1 cellular context compared by ENCODE assay signal in the genomic region with DNA sequence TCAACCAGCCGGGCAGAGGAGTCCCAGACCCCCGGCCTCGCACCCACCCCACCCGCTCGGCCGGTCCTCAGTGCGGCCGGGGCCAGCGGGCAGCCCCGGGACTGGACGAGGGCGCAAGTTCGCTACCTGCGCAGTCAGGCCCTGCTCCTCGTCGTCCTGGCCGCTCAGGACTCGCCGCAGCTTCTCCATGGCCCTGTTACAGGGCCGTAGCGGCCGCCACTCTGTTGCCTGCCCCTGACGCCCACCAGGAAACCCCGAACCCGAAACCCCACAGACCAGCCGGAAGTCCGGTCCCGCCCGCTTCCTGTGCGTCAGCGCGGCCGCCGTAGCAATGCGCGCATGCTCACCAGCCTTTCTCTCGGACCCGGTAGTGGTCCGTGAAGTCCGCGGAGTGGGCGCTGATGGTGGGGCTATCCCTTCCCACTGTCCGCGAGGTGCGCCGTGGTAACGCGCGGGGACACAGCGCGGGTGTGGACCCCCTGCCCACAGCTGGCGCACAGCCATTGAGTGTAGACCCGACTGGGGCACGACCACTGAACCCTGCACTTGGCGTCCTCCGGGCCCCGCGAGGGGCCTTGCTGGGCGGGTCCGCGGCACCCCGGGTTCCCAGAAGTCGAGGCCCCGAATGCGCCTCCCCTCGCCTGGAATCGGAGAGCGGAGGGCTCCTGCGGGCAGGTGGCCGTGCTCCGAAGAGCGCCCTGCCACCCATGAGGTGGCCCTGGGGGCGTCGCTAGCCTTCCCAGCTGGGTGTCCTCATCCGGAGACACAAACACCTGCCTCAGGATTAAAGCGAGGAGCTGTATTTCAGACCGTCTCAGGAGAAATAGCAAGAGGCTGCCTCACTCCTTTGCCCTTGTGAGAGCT.
TF ChIP-seq lines count a peak whose summit lies in the region.

SFT2D1 (minus strand) TSS at position 253 of the 864 bp plus-strand sequence; CDS start at position 189, 64 bp downstream.

TF ChIP-seq in WTC11, 78 proteins besides CTCF, POLR2A, EP300 and RAD21 (continued from another document and continues in another):
- TF ChIP-seq E2F4 (CRISPR knock-in tag; IDR thresholded peaks at IDR 0.05; ENCODE audit: borderline replicate concordance, low read depth): peak; percentile 32; the same call in 1 of the 2 replicates
- TF ChIP-seq, protein P1, sequence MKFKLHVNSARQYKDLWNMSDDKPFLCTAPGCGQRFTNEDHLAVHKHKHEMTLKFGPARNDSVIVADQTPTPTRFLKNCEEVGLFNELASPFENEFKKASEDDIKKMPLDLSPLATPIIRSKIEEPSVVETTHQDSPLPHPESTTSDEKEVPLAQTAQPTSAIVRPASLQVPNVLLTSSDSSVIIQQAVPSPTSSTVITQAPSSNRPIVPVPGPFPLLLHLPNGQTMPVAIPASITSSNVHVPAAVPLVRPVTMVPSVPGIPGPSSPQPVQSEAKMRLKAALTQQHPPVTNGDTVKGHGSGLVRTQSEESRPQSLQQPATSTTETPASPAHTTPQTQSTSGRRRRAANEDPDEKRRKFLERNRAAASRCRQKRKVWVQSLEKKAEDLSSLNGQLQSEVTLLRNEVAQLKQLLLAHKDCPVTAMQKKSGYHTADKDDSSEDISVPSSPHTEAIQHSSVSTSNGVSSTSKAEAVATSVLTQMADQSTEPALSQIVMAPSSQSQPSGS (CRISPR knock-in tag; IDR thresholded peaks at IDR 0.05; ENCODE audit: borderline replicate concordance, low read depth): no peak
- TF ChIP-seq AR (CRISPR knock-in tag; IDR thresholded peaks at IDR 0.05): no peak
- no peak for TF ChIP-seq ERG (CRISPR knock-in tag; IDR thresholded peaks at IDR 0.05)
- TF ChIP-seq SMAD3 (CRISPR knock-in tag; IDR thresholded peaks at IDR 0.05; ENCODE audit: borderline replicate concordance): peak; percentile 36; the same call in 1 of the 2 replicates
- no peak for TF ChIP-seq TCF7 (CRISPR knock-in tag; IDR thresholded peaks at IDR 0.05; ENCODE audit: low read depth)
- TF ChIP-seq E2F1 (CRISPR knock-in tag; IDR thresholded peaks at IDR 0.05): no peak
- no peak for TF ChIP-seq HMGXB4 (CRISPR knock-in tag; IDR thresholded peaks at IDR 0.05)
- peak; percentile 80; the same call in 1 of the 2 replicates for TF ChIP-seq RELA (CRISPR knock-in tag; IDR thresholded peaks at IDR 0.05; ENCODE audit: borderline replicate concordance)
- TF ChIP-seq IRF2 (CRISPR knock-in tag; IDR thresholded peaks at IDR 0.05; ENCODE audit: borderline replicate concordance, low read depth): no peak
- peak; percentile 94 for TF ChIP-seq ZNF121 (CRISPR knock-in tag; IDR thresholded peaks at IDR 0.05)
- TF ChIP-seq MXD4 (CRISPR knock-in tag; IDR thresholded peaks at IDR 0.05; ENCODE audit: borderline replicate concordance): no peak
- TF ChIP-seq, protein P2, sequence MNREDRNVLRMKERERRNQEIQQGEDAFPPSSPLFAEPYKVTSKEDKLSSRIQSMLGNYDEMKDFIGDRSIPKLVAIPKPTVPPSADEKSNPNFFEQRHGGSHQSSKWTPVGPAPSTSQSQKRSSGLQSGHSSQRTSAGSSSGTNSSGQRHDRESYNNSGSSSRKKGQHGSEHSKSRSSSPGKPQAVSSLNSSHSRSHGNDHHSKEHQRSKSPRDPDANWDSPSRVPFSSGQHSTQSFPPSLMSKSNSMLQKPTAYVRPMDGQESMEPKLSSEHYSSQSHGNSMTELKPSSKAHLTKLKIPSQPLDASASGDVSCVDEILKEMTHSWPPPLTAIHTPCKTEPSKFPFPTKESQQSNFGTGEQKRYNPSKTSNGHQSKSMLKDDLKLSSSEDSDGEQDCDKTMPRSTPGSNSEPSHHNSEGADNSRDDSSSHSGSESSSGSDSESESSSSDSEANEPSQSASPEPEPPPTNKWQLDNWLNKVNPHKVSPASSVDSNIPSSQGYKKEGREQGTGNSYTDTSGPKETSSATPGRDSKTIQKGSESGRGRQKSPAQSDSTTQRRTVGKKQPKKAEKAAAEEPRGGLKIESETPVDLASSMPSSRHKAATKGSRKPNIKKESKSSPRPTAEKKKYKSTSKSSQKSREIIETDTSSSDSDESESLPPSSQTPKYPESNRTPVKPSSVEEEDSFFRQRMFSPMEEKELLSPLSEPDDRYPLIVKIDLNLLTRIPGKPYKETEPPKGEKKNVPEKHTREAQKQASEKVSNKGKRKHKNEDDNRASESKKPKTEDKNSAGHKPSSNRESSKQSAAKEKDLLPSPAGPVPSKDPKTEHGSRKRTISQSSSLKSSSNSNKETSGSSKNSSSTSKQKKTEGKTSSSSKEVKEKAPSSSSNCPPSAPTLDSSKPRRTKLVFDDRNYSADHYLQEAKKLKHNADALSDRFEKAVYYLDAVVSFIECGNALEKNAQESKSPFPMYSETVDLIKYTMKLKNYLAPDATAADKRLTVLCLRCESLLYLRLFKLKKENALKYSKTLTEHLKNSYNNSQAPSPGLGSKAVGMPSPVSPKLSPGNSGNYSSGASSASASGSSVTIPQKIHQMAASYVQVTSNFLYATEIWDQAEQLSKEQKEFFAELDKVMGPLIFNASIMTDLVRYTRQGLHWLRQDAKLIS (CRISPR knock-in tag; IDR thresholded peaks at IDR 0.05; ENCODE audit: borderline replicate concordance): no peak
- TF ChIP-seq, protein P3, sequence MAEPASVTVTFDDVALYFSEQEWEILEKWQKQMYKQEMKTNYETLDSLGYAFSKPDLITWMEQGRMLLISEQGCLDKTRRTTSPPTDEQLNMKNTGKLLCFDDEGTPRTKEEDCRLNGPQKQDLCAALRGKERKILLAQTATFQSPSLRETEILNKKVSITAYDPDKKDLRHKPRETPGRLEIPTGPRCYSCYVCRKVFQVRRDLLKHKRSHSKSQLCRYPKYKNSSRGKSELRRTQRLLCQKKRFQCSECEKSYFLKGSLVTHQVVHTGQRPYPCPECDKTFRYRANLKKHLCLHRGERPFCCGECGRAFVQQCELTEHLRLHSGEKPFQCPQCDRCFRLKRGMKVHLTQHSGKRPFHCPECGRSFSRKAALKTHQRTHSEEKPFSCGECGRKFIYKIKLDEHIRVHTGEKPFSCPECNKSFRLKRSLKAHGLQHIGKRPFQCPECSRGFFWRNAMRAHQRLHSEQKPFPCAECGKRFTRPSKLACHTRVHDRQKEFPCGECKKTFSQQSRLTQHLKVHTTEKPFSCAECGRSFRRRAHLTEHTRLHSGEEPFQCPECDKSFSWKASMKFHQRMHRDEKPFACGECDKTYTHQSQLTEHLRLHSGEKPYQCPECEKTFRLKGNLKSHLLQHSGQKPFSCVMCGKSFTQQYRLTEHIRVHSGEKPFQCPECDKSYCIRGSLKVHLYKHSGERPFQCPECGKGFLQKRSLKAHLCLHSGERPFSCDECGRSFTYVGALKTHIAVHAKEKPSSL (CRISPR knock-in tag; conservative IDR thresholded peaks at IDR 0.05): no peak
- TF ChIP-seq, protein P4, sequence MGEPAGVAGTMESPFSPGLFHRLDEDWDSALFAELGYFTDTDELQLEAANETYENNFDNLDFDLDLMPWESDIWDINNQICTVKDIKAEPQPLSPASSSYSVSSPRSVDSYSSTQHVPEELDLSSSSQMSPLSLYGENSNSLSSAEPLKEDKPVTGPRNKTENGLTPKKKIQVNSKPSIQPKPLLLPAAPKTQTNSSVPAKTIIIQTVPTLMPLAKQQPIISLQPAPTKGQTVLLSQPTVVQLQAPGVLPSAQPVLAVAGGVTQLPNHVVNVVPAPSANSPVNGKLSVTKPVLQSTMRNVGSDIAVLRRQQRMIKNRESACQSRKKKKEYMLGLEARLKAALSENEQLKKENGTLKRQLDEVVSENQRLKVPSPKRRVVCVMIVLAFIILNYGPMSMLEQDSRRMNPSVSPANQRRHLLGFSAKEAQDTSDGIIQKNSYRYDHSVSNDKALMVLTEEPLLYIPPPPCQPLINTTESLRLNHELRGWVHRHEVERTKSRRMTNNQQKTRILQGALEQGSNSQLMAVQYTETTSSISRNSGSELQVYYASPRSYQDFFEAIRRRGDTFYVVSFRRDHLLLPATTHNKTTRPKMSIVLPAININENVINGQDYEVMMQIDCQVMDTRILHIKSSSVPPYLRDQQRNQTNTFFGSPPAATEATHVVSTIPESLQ (CRISPR knock-in tag; IDR thresholded peaks at IDR 0.05): 0 out of 2 replicates have a peak, but pooled peaks have one; percentile 38
- no peak for TF ChIP-seq ZNF671 (CRISPR knock-in tag; IDR thresholded peaks at IDR 0.05)
- no peak for TF ChIP-seq ZNF317 (CRISPR knock-in tag; IDR thresholded peaks at IDR 0.05; ENCODE audit: borderline replicate concordance, low read depth)
- TF ChIP-seq, protein P5, sequence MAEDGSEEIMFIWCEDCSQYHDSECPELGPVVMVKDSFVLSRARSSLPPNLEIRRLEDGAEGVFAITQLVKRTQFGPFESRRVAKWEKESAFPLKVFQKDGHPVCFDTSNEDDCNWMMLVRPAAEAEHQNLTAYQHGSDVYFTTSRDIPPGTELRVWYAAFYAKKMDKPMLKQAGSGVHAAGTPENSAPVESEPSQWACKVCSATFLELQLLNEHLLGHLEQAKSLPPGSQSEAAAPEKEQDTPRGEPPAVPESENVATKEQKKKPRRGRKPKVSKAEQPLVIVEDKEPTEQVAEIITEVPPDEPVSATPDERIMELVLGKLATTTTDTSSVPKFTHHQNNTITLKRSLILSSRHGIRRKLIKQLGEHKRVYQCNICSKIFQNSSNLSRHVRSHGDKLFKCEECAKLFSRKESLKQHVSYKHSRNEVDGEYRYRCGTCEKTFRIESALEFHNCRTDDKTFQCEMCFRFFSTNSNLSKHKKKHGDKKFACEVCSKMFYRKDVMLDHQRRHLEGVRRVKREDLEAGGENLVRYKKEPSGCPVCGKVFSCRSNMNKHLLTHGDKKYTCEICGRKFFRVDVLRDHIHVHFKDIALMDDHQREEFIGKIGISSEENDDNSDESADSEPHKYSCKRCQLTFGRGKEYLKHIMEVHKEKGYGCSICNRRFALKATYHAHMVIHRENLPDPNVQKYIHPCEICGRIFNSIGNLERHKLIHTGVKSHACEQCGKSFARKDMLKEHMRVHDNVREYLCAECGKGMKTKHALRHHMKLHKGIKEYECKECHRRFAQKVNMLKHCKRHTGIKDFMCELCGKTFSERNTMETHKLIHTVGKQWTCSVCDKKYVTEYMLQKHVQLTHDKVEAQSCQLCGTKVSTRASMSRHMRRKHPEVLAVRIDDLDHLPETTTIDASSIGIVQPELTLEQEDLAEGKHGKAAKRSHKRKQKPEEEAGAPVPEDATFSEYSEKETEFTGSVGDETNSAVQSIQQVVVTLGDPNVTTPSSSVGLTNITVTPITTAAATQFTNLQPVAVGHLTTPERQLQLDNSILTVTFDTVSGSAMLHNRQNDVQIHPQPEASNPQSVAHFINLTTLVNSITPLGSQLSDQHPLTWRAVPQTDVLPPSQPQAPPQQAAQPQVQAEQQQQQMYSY (CRISPR knock-in tag; IDR thresholded peaks at IDR 0.05): no peak; the same call in 1 of the 2 replicates
